Comparison of ENCODE assay signal across 9 cellular contexts in genomic region chr7:99498546-99498944, GRCh38. TPM values are rescaled to one million over a fixed set of nuclear protein-coding genes. Genes with fewer than 3 reads are reported as not detected.
A peak's percentile ranks its signal among the peaks of the same experiment; 100 is the strongest.
DNase-seq lines count a peak whose midpoint lies in the region; ATAC-seq, FAIRE-seq and TF ChIP-seq lines count a peak whose summit lies in the region.
"Had no signal": no experiment of that assay in that cellular context is flagged by ENCODE, and none has a peak within 500 bp of the region (broad histone marks: within the 10 kb centered on the region; RNA-seq: fewer than 3 reads in every experiment).

No MANE protein-coding gene starts in this region.

- H2BK120ac ChIP-seq in IMR-90 (ENCODE audit: low read depth, low read length), result no peak overlapping the region

- TF ChIP-seq CTCF in IMR-90 (conservative IDR thresholded peaks at IDR 0.05; ENCODE audit: low read depth, low read length) (no peak), GM12878 (IDR thresholded peaks at IDR 0.05 in 2 of 3, conservative IDR thresholded peaks at IDR 0.05 in 1 of 3; ENCODE audit: control insufficient read depth in 2 of 3, extremely low read depth in 1 of 3, insufficient read depth in 1 of 3, low read depth in 3 of 3, low read length in 3 of 3) (no peak)

- H3K79me1 ChIP-seq in IMR-90 (ENCODE audit: low read depth in 1 of 2, low read length in 2 of 2), result peaks cover 20 to 42% of the 10 kb centered on the region in 2 experiments

- TF ChIP-seq POLR2A in IMR-90 (IDR thresholded peaks at IDR 0.05; ENCODE audit: low read depth, low read length), result no peak
- TF ChIP-seq POLR2A in GM12878 (IDR thresholded peaks at IDR 0.05; ENCODE audit: low read depth, low read length), result peak; percentile 40; the same call in 1 of the 2 replicates

- H2AK5ac ChIP-seq in IMR-90 (ENCODE audit: low read depth, low read length), result no peak overlapping the region

- no peak overlapping the region for H2BK5ac ChIP-seq in IMR-90 (ENCODE audit: low read depth, low read length, poor library complexity, severe bottlenecking)

- in situ Hi-C loops in IMR-90 (cut with MboI; ENCODE audit: low sequenced_read_pairs), result no loop called here
- in situ Hi-C loops in GM12878 (cut with MboI), result no loop called here

- no peak overlapping the region for H2AK9ac ChIP-seq in IMR-90 (replicated peaks; ENCODE audit: low read depth, low read length, poor library complexity)

- H4K91ac ChIP-seq in IMR-90 (ENCODE audit: insufficient read depth, low read depth, low read length), result no peak overlapping the region

- H3K27me3 ChIP-seq in ACC112 (ENCODE audit: insufficient read depth, low read length) (no peaks in the 10 kb centered on the region), IMR-90 (ENCODE audit: control insufficient read depth, insufficient read depth, low read length) (no peaks in the 10 kb centered on the region), GM12878 (replicated peaks in 1 of 2; ENCODE audit: control insufficient read depth in 2 of 2, insufficient read depth in 2 of 2, low read length in 1 of 2) (no peaks in the 10 kb centered on the region)

- H3K14ac ChIP-seq in IMR-90 (replicated peaks; ENCODE audit: low read depth, low read length), result peak overlapping the region; percentile 25; the same call in 1 of the 2 replicates

- SMC1A ChIA-PET in GM12878 (lab: Charles Lee; ENCODE audit: uncharacterized antibody, unreplicated experiment), result interaction anchor here (0.9 to 1.4 kb wide), 2 partner anchors 8 to 9 kb away, joined by 3 read pairs; no protein-coding TSS in a partner anchor

- no peak for TF ChIP-seq EP300 in GM12878 (IDR thresholded peaks at IDR 0.05; ENCODE audit: borderline replicate concordance in 1 of 2, control insufficient read depth in 1 of 2, low read depth in 2 of 2, low read length in 2 of 2)

- H3K4me2 ChIP-seq in IMR-90 (ENCODE audit: low read depth, low read length), result peak overlapping the region; percentile 100
- peak overlapping the region; percentile 94 for H3K4me2 ChIP-seq in GM12878 (ENCODE audit: control insufficient read depth, insufficient read depth)

- BruUV-seq in IMR-90 (replicated peaks; lab: Mats Ljungman, UMichigan) (no TSS peak), GM12878 (replicated peaks; lab: Mats Ljungman, UMichigan) (no TSS peak)

- no peak overlapping the region for H4K8ac ChIP-seq in IMR-90 (ENCODE audit: low read depth in 2 of 2, low read length in 2 of 2)

- RAD21 ChIA-PET in GM12878 (lab: Charles Lee; ENCODE audit: unreplicated experiment), result interaction anchor here (1.0 kb wide), 1 partner anchor 25 kb away, joined by 3 read pairs; no protein-coding TSS in a partner anchor

- 75% methylated on average over 4 of the region's 11 CpGs; no CpG with 5 or more reads in 1 of the 2 experiments for WGBS in IMR-90 (ENCODE audit: extremely low coverage in 2 of 2, insufficient read length in 1 of 2), 2 experiments
- WGBS in GM12878 (ENCODE audit: insufficient coverage, insufficient replicate concordance, low lambda C conversion rate, missing lambda C conversion rate), result 26% methylated on average over 11 of the region's 11 CpGs
- 70 to 80% methylated on average over 7 to 9 of the region's 11 CpGs for WGBS in mesodermal cell (ENCODE audit: insufficient coverage in 2 of 2), 2 experiments

- CTCF ChIA-PET in IMR-90 (lab: Yijun Ruan, JAX), result no interaction called here
- CTCF ChIA-PET in GM12878 (lab: Yijun Ruan, JAX), result interaction anchor here (0.7 to 1.1 kb wide), 2 partner anchors 11 to 200 kb away, joined by 3 to 4 read pairs; no protein-coding TSS in a partner anchor

- H3K18ac ChIP-seq in IMR-90 (ENCODE audit: low read depth, low read length), result no peak overlapping the region

- no peak overlapping the region for H3K27ac ChIP-seq in ACC112 (ENCODE audit: low read depth, low read length)
- H3K27ac ChIP-seq in IMR-90 (ENCODE audit: insufficient read depth, low read length), result 0 out of 2 replicates have a peak overlapping the region, but pooled peaks have one; percentile 5
- peak overlapping the region; percentile 2; the same call in 1 of the 2 replicates for H3K27ac ChIP-seq in GM12878 (ENCODE audit: control insufficient read depth, insufficient read depth)
- H3K27ac ChIP-seq in mesodermal cell (ENCODE audit: low read depth, low read length, severe bottlenecking), result no peak overlapping the region

- no peak overlapping the region for H2AFZ ChIP-seq in ACC112 (ENCODE audit: low read length, unreplicated experiment)
- no peak overlapping the region for H2AFZ ChIP-seq in IMR-90 (replicated peaks; ENCODE audit: low read length, poor library complexity)
- no peak overlapping the region for H2AFZ ChIP-seq in GM12878 (ENCODE audit: control insufficient read depth, low read depth, low read length)

- H3K4ac ChIP-seq in IMR-90 (ENCODE audit: low read depth, low read length), result no peak overlapping the region

- H4K5ac ChIP-seq in IMR-90 (ENCODE audit: low read depth, low read length), result no peak overlapping the region

- 0 out of 2 replicates have a peak overlapping the region, but pooled peaks have one; percentile 24 for H3K23ac ChIP-seq in IMR-90 (ENCODE audit: low read depth, low read length)

- FAIRE-seq in GM12878 (lab: Jason Lieb, UNC), result no peak
- FAIRE-seq: TTC549 had no signal

- H3K9me3 ChIP-seq in IMR-90 (ENCODE audit: control insufficient read depth, insufficient read depth, low read length) (peaks cover 16% of the 10 kb centered on the region), GM12878 (replicated peaks; ENCODE audit: control insufficient read depth, insufficient read depth, low read length) (peaks cover 20% of the 10 kb centered on the region), mesodermal cell (ENCODE audit: control insufficient read depth, low read length) (peaks cover 10% of the 10 kb centered on the region)

- dilution Hi-C loops in IMR-90 (cut with HindIII; ENCODE audit: low sequenced_read_pairs, unreplicated experiment), result no loop called here

- no peak overlapping the region for H2BK20ac ChIP-seq in IMR-90 (ENCODE audit: low read depth, low read length)

- H3K36me3 ChIP-seq in ACC112 (ENCODE audit: insufficient read depth, low read length) (peaks cover 48% of the 10 kb centered on the region), IMR-90 (ENCODE audit: control insufficient read depth, insufficient read depth, low read length) (peaks cover 25% of the 10 kb centered on the region), GM12878 (ENCODE audit: control insufficient read depth in 2 of 2, insufficient read depth in 2 of 2, low read length in 1 of 2) (peaks cover 8 to 23% of the 10 kb centered on the region in 2 experiments), mesodermal cell (ENCODE audit: control insufficient read depth, insufficient read depth, low read length) (peaks cover 44% of the 10 kb centered on the region)

- H3K9ac ChIP-seq in IMR-90 (ENCODE audit: low read depth, low read length) (peak overlapping the region; percentile 65), GM12878 (ENCODE audit: control insufficient read depth, insufficient read depth, low read length) (peak overlapping the region; percentile 94)

- no peak overlapping the region for H3K56ac ChIP-seq in IMR-90 (ENCODE audit: extremely low read depth, insufficient read depth, low read length)

- intact Hi-C loops in IMR-90 (cut with micrococcal nuclease), result no loop called here
- intact Hi-C loops in GM12878 (cut with micrococcal nuclease; ENCODE audit: unreplicated experiment), result no loop called here

- H3K4me3 ChIP-seq in ACC112 (ENCODE audit: low read depth, low read length) (peak overlapping the region; percentile 99), IMR-90 (ENCODE audit: insufficient read depth, low read depth, low read length) (peak overlapping the region; percentile 57), GM12878 (peak overlapping the region; percentile 95), mesodermal cell (ENCODE audit: extremely low read depth, insufficient read depth, low read length, poor library complexity, severe bottlenecking) (peak overlapping the region; percentile 98)

- H3K79me2 ChIP-seq in ACC112 (ENCODE audit: control insufficient read depth, insufficient read depth, low read length, unreplicated experiment) (peaks cover 48% of the 10 kb centered on the region), GM12878 (ENCODE audit: control insufficient read depth, insufficient read depth, low read length) (peaks cover 50% of the 10 kb centered on the region)

- peaks cover 11% of the 10 kb centered on the region for H3K4me1 ChIP-seq in ACC112 (ENCODE audit: control insufficient read depth, insufficient read depth, low read length, unreplicated experiment)
- H3K4me1 ChIP-seq in IMR-90 (ENCODE audit: control insufficient read depth, insufficient read depth, low read length), result peaks cover 3% of the 10 kb centered on the region
- no peaks in the 10 kb centered on the region for H3K4me1 ChIP-seq in GM12878 (ENCODE audit: control insufficient read depth, insufficient read depth, low read length)
- peaks cover 4% of the 10 kb centered on the region for H3K4me1 ChIP-seq in mesodermal cell (ENCODE audit: control insufficient read depth, insufficient read depth, low read length, poor library complexity, severe bottlenecking)

- ATAC-seq in IMR-90 (ENCODE audit: low read depth) (no peak), GM12878 (no peak), HG02852 (IDR thresholded peaks at IDR 0.05; ENCODE audit: unreplicated experiment) (no peak), HG03565 (IDR thresholded peaks at IDR 0.05; ENCODE audit: unreplicated experiment) (no peak)
- ATAC-seq in activated CD4-positive, CD25-positive, alpha-beta regulatory T cell treated with anti-CD3 and anti-CD28 coated beads, Interleukin-2, amount 50 U/mL, for 24 hours, result no peak

- H3K9me1 ChIP-seq in IMR-90 (ENCODE audit: insufficient read depth, low read length), result 0 out of 2 replicates have a peak, but pooled peaks cover 4% of the 10 kb centered on the region

- H2BK15ac ChIP-seq in IMR-90 (ENCODE audit: low read depth, low read length), result no peak overlapping the region

- DNase-seq in IMR-90, result no peak
- DNase-seq in GM12878 (ENCODE audit: low read depth, low spot score), result no peak
- no peak for DNase-seq in NCI-H748 treated with DMSO at 0.1 percent for 48 hours (lab: John Stamatoyannopoulos, UW)

- POLR2A ChIA-PET in IMR-90 (lab: Charles Lee; ENCODE audit: unreplicated experiment), result no interaction called here
- POLR2A ChIA-PET in GM12878 (lab: Charles Lee), result interaction anchor here (0.6 to 1.4 kb wide), 5 partner anchors 8 to 882 kb away, joined by 3 to 4 read pairs (median 3); no protein-coding TSS in a partner anchor

- TF ChIP-seq RAD21 in IMR-90 (IDR thresholded peaks at IDR 0.05; ENCODE audit: low read length) (no peak), GM12878 (IDR thresholded peaks at IDR 0.05; ENCODE audit: insufficient read depth, low read depth, low read length) (no peak)

- H4K20me1 ChIP-seq in IMR-90 (ENCODE audit: insufficient read depth, low read length) (peaks cover 11% of the 10 kb centered on the region; the same call in 1 of the 2 replicates), GM12878 (ENCODE audit: control insufficient read depth, insufficient read depth) (no peaks in the 10 kb centered on the region)

RNA-seq across cellular contexts. Expression of gene ZNF394, which starts 1.5 kb away (rescaled TPM):
- 22.8 and 24.7 TPM in 2 replicates for total RNA-seq in IMR-90 (2012; rRNA removed)
- polyA plus RNA-seq in IMR-90 (2012; rRNA removed), result 10.7 and 10.9 TPM in 2 replicates
- 6.7 and 16.8 TPM in 2 replicates for polyA plus RNA-seq in IMR-90 (2012; cell fraction: cytosol; rRNA removed)
- polyA plus RNA-seq in IMR-90 (2012; cell fraction: nucleus; rRNA removed; ENCODE audit: low replicate concordance), result 7.9 and 16.6 TPM in 2 replicates
- total RNA-seq in GM12878 (2013; cell fraction: nucleolus; rRNA removed), result 140 and 151 TPM in 2 replicates
- 25.8 and 28.4 TPM in 2 replicates for total RNA-seq in GM12878 (2014; rRNA removed)
- 24.9 and 26.3 TPM in 2 replicates for total RNA-seq in GM12878 (2014; rRNA removed; fragmentation: Illumina TruSeq; extraction: Trizol)
- 22.9 TPM in 2 replicates for total RNA-seq in GM12878 (2021)
- polyA plus RNA-seq in GM12878 (2011; ENCODE audit: low read depth), result 20.0 TPM
- polyA plus RNA-seq in GM12878 (2011; rRNA removed), result 22.5 and 23.4 TPM in 2 replicates
- 20.2 and 21.2 TPM in 2 replicates for polyA plus RNA-seq in GM12878 (2011; cell fraction: cytosol; rRNA removed)
- polyA plus RNA-seq in GM12878 (2011; cell fraction: nucleus; rRNA removed), result 16.2 and 17.1 TPM in 2 replicates
- 21.9 and 29.4 TPM in 2 replicates for polyA plus RNA-seq in GM12878 (2012)
- polyA plus RNA-seq in GM12878 (2014; fragmentation: Illumina TruSeq; extraction: Trizol), result 21.4 and 22.0 TPM in 2 replicates
- 1 to 10 TPM; 2.5 to 5.3 TPM for polyA plus RNA-seq in GM12878 (2014; fragmentation: Nextera tagmentation; extraction: Ambion mirVana)
- 15.4 and 18.1 TPM in 2 replicates for polyA plus RNA-seq in GM12878 (2014; rRNA removed)
- 10 to 100 TPM; 23.8 to 26.8 TPM for polyA plus RNA-seq in GM12878 (2016; fragmentation: Nextera tagmentation; extraction: Ambion mirVana)
- 29.6 and 32.4 TPM in 2 replicates for polyA minus RNA-seq in GM12878 (2011; rRNA and poly(A)+ RNA removed)
- 9.9 and 12.8 TPM in 2 replicates for polyA minus RNA-seq in GM12878 (2011; cell fraction: cytosol; rRNA and poly(A)+ RNA removed)
- polyA minus RNA-seq in GM12878 (2011; cell fraction: nucleus; rRNA and poly(A)+ RNA removed), result 15.6 and 26.0 TPM in 2 replicates
- polyA plus RNA-seq in mesodermal cell (2013, experiment 1 of 2), result 14.2 TPM
- polyA plus RNA-seq in mesodermal cell (2013, experiment 2 of 2), result 13.1 TPM

RNA-seq across cellular contexts. Expression of gene ZKSCAN5, which starts 5.9 kb away (rescaled TPM):
- 15.8 and 16.3 TPM in 2 replicates for total RNA-seq in IMR-90 (2012; rRNA removed)
- 5.4 and 5.5 TPM in 2 replicates for polyA plus RNA-seq in IMR-90 (2012; rRNA removed)
- 2.4 and 4.0 TPM in 2 replicates for polyA plus RNA-seq in IMR-90 (2012; cell fraction: cytosol; rRNA removed)
- polyA plus RNA-seq in IMR-90 (2012; cell fraction: nucleus; rRNA removed; ENCODE audit: low replicate concordance), result 2.7 and 6.1 TPM in 2 replicates
- total RNA-seq in GM12878 (2013; cell fraction: nucleolus; rRNA removed), result 24.0 and 24.9 TPM in 2 replicates
- total RNA-seq in GM12878 (2014; rRNA removed), result 9.0 TPM in 2 replicates
- 10.0 and 10.1 TPM in 2 replicates for total RNA-seq in GM12878 (2014; rRNA removed; fragmentation: Illumina TruSeq; extraction: Trizol)
- 7.5 and 7.7 TPM in 2 replicates for total RNA-seq in GM12878 (2021)
- 3.7 TPM for polyA plus RNA-seq in GM12878 (2011; ENCODE audit: low read depth)
- polyA plus RNA-seq in GM12878 (2011; rRNA removed), result 9.5 and 11.4 TPM in 2 replicates
- polyA plus RNA-seq in GM12878 (2011; cell fraction: cytosol; rRNA removed), result 6.3 and 7.1 TPM in 2 replicates
- polyA plus RNA-seq in GM12878 (2011; cell fraction: nucleus; rRNA removed), result 10.7 and 11.3 TPM in 2 replicates
- polyA plus RNA-seq in GM12878 (2012), result 4.6 and 5.4 TPM in 2 replicates
- 7.9 and 8.6 TPM in 2 replicates for polyA plus RNA-seq in GM12878 (2014; fragmentation: Illumina TruSeq; extraction: Trizol)
- 1 to 10 TPM; 2.5 to 2.7 TPM for polyA plus RNA-seq in GM12878 (2014; fragmentation: Nextera tagmentation; extraction: Ambion mirVana)
- polyA plus RNA-seq in GM12878 (2014; rRNA removed), result 5.6 and 6.3 TPM in 2 replicates
- polyA plus RNA-seq in GM12878 (2016; fragmentation: Nextera tagmentation; extraction: Ambion mirVana), result 1 to 10 TPM; 7.6 to 7.7 TPM
- polyA minus RNA-seq in GM12878 (2011; rRNA and poly(A)+ RNA removed), result 16.4 and 18.0 TPM in 2 replicates
- polyA minus RNA-seq in GM12878 (2011; cell fraction: cytosol; rRNA and poly(A)+ RNA removed), result 4.7 and 7.2 TPM in 2 replicates
- polyA minus RNA-seq in GM12878 (2011; cell fraction: nucleus; rRNA and poly(A)+ RNA removed), result 6.9 and 10.8 TPM in 2 replicates
- 15.0 TPM for polyA plus RNA-seq in mesodermal cell (2013, experiment 1 of 2)
- 15.1 TPM for polyA plus RNA-seq in mesodermal cell (2013, experiment 2 of 2)

RNA-seq across cellular contexts. Expression of gene ZNF789, which starts 25.9 kb away (rescaled TPM):
- total RNA-seq in IMR-90 (2012; rRNA removed), result 4.2 and 4.8 TPM in 2 replicates
- polyA plus RNA-seq in IMR-90 (2012; rRNA removed), result 7.4 and 8.9 TPM in 2 replicates
- 2.9 and 5.5 TPM in 2 replicates for polyA plus RNA-seq in IMR-90 (2012; cell fraction: cytosol; rRNA removed)
- polyA plus RNA-seq in IMR-90 (2012; cell fraction: nucleus; rRNA removed; ENCODE audit: low replicate concordance), result 12.9 and 61.5 TPM in 2 replicates
- 59.3 and 60.0 TPM in 2 replicates for total RNA-seq in GM12878 (2013; cell fraction: nucleolus; rRNA removed)
- total RNA-seq in GM12878 (2014; rRNA removed), result 22.7 and 27.5 TPM in 2 replicates
- 22.4 and 25.0 TPM in 2 replicates for total RNA-seq in GM12878 (2014; rRNA removed; fragmentation: Illumina TruSeq; extraction: Trizol)
- total RNA-seq in GM12878 (2021), result 17.2 and 19.9 TPM in 2 replicates
- 14.6 TPM for polyA plus RNA-seq in GM12878 (2011; ENCODE audit: low read depth)
- 44.6 and 53.1 TPM in 2 replicates for polyA plus RNA-seq in GM12878 (2011; rRNA removed)
- 23.4 and 24.4 TPM in 2 replicates for polyA plus RNA-seq in GM12878 (2011; cell fraction: cytosol; rRNA removed)
- polyA plus RNA-seq in GM12878 (2011; cell fraction: nucleus; rRNA removed), result 37.6 and 46.0 TPM in 2 replicates
- 17.3 and 20.1 TPM in 2 replicates for polyA plus RNA-seq in GM12878 (2012)
- polyA plus RNA-seq in GM12878 (2014; fragmentation: Illumina TruSeq; extraction: Trizol), result 30.1 and 37.0 TPM in 2 replicates
- polyA plus RNA-seq in GM12878 (2014; fragmentation: Nextera tagmentation; extraction: Ambion mirVana), result 1 to 10 TPM; 5.6 to 6.0 TPM
- 27.2 and 32.2 TPM in 2 replicates for polyA plus RNA-seq in GM12878 (2014; rRNA removed)
- polyA plus RNA-seq in GM12878 (2016; fragmentation: Nextera tagmentation; extraction: Ambion mirVana), result 10 to 100 TPM; 18.4 to 19.6 TPM
- polyA minus RNA-seq in GM12878 (2011; rRNA and poly(A)+ RNA removed), result 14.2 and 18.7 TPM in 2 replicates
- polyA minus RNA-seq in GM12878 (2011; cell fraction: cytosol; rRNA and poly(A)+ RNA removed), result 2.9 and 7.6 TPM in 2 replicates
- polyA minus RNA-seq in GM12878 (2011; cell fraction: nucleus; rRNA and poly(A)+ RNA removed), result 14.0 and 29.2 TPM in 2 replicates
- 8.5 TPM for polyA plus RNA-seq in mesodermal cell (2013, experiment 1 of 2)
- 7.0 TPM for polyA plus RNA-seq in mesodermal cell (2013, experiment 2 of 2)

RNA-seq across cellular contexts. Expression of gene ATP5MF, which starts 32.6 kb away (rescaled TPM):
- 559 and 1,184 TPM in 2 replicates for total RNA-seq in IMR-90 (2012; rRNA removed)
- polyA plus RNA-seq in IMR-90 (2012; rRNA removed), result 1,472 and 2,029 TPM in 2 replicates
- polyA plus RNA-seq in IMR-90 (2012; cell fraction: cytosol; rRNA removed), result 123 and 4,682 TPM in 2 replicates
- 713 and 1,201 TPM in 2 replicates for polyA plus RNA-seq in IMR-90 (2012; cell fraction: nucleus; rRNA removed; ENCODE audit: low replicate concordance)
- 47.5 and 59.0 TPM in 2 replicates for total RNA-seq in GM12878 (2013; cell fraction: nucleolus; rRNA removed)
- 776 and 778 TPM in 2 replicates for total RNA-seq in GM12878 (2014; rRNA removed)
- total RNA-seq in GM12878 (2014; rRNA removed; fragmentation: Illumina TruSeq; extraction: Trizol), result 1,085 and 1,144 TPM in 2 replicates
- total RNA-seq in GM12878 (2021), result 362 and 411 TPM in 2 replicates
- polyA plus RNA-seq in GM12878 (2011; ENCODE audit: low read depth), result 3,344 TPM
- polyA plus RNA-seq in GM12878 (2011; rRNA removed), result 683 and 738 TPM in 2 replicates
- 1,308 and 2,229 TPM in 2 replicates for polyA plus RNA-seq in GM12878 (2011; cell fraction: cytosol; rRNA removed)
- 463 and 565 TPM in 2 replicates for polyA plus RNA-seq in GM12878 (2011; cell fraction: nucleus; rRNA removed)
- polyA plus RNA-seq in GM12878 (2012), result 690 and 1,154 TPM in 2 replicates
- 1,028 and 1,206 TPM in 2 replicates for polyA plus RNA-seq in GM12878 (2014; fragmentation: Illumina TruSeq; extraction: Trizol)
- polyA plus RNA-seq in GM12878 (2014; fragmentation: Nextera tagmentation; extraction: Ambion mirVana), result 1,000 to 10,000 TPM; 2,087 to 2,478 TPM
- polyA plus RNA-seq in GM12878 (2014; rRNA removed), result 889 and 1,098 TPM in 2 replicates
- polyA plus RNA-seq in GM12878 (2016; fragmentation: Nextera tagmentation; extraction: Ambion mirVana), result 1,000 to 10,000 TPM; 1,301 to 1,381 TPM
- polyA minus RNA-seq in GM12878 (2011; rRNA and poly(A)+ RNA removed), result 167 and 250 TPM in 2 replicates
- polyA minus RNA-seq in GM12878 (2011; cell fraction: cytosol; rRNA and poly(A)+ RNA removed), result 105 and 129 TPM in 2 replicates
- 34.3 and 38.1 TPM in 2 replicates for polyA minus RNA-seq in GM12878 (2011; cell fraction: nucleus; rRNA and poly(A)+ RNA removed)
- polyA plus RNA-seq in mesodermal cell (2013, experiment 1 of 2), result 530 TPM
- polyA plus RNA-seq in mesodermal cell (2013, experiment 2 of 2), result 463 TPM

RNA-seq across cellular contexts. Expression of gene FAM200A, which starts 53.4 kb away (rescaled TPM):
- total RNA-seq in IMR-90 (2012; rRNA removed) (5.9 and 10.3 TPM in 2 replicates), GM12878 (2014; rRNA removed) (5.6 and 7.6 TPM in 2 replicates), GM12878 (2014; rRNA removed; fragmentation: Illumina TruSeq; extraction: Trizol) (7.6 and 8.0 TPM in 2 replicates), GM12878 (2021) (4.0 and 4.1 TPM in 2 replicates)
- polyA plus RNA-seq in IMR-90 (2012; rRNA removed) (4.5 and 6.0 TPM in 2 replicates), GM12878 (2011; rRNA removed) (7.6 and 11.4 TPM in 2 replicates), GM12878 (2014; fragmentation: Illumina TruSeq; extraction: Trizol) (7.4 and 9.6 TPM in 2 replicates), GM12878 (2014; fragmentation: Nextera tagmentation; extraction: Ambion mirVana) (1 to 10 TPM; 2.7 to 3.1 TPM), GM12878 (2014; rRNA removed) (4.8 and 6.4 TPM in 2 replicates), GM12878 (2016; fragmentation: Nextera tagmentation; extraction: Ambion mirVana) (1 to 10 TPM; 6.6 to 9.0 TPM)
- 1.4 and 1.6 TPM in 2 replicates for polyA plus RNA-seq in IMR-90 (2012; cell fraction: cytosol; rRNA removed)
- polyA plus RNA-seq in IMR-90 (2012; cell fraction: nucleus; rRNA removed; ENCODE audit: low replicate concordance), result 0.41 and 1.9 TPM in 2 replicates
- total RNA-seq in GM12878 (2013; cell fraction: nucleolus; rRNA removed), result 14.0 and 14.3 TPM in 2 replicates
- polyA plus RNA-seq in GM12878 (2011; ENCODE audit: low read depth), result 1.8 TPM
- 3.9 and 4.2 TPM in 2 replicates for polyA plus RNA-seq in GM12878 (2011; cell fraction: cytosol; rRNA removed)
- polyA plus RNA-seq in GM12878 (2011; cell fraction: nucleus; rRNA removed), result 2.1 and 2.4 TPM in 2 replicates
- polyA plus RNA-seq in GM12878 (2012), result 2.3 and 4.2 TPM in 2 replicates
- 2.7 and 3.1 TPM in 2 replicates for polyA minus RNA-seq in GM12878 (2011; rRNA and poly(A)+ RNA removed)
- polyA minus RNA-seq in GM12878 (2011; cell fraction: cytosol; rRNA and poly(A)+ RNA removed), result 2.5 TPM in 2 replicates
- polyA minus RNA-seq in GM12878 (2011; cell fraction: nucleus; rRNA and poly(A)+ RNA removed), result 3.7 and 5.5 TPM in 2 replicates
- 9.9 TPM for polyA plus RNA-seq in mesodermal cell (2013, experiment 1 of 2)
- polyA plus RNA-seq in mesodermal cell (2013, experiment 2 of 2), result 11.7 TPM

Comparison
In these comparisons a context has a peak if more than half of its experiments do, and no peak if none do; other contexts are left out.
1. H3K27ac ChIP-seq: peak in IMR-90 (single experiment) and GM12878 (single experiment); none in ACC112 (single experiment) and mesodermal cell (single experiment).
2. Peak in every context shown above with its lines, with median percentiles within 50 percentile points of each other: H3K4me3 ChIP-seq.